In the genomic region with DNA sequence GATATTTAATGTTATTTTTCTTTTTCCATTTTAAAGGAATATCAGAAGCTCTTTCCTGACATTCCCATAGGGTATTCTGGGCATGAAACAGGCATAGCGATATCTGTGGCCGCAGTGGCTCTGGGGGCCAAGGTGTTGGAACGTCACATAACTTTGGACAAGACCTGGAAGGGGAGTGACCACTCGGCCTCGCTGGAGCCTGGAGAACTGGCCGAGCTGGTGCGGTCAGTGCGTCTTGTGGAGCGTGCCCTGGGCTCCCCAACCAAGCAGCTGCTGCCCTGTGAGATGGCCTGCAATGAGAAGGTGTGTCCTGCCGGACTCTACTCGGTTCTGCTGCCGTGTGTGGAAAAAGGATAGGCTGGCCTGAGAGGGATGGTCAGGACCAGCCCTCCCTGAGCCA, we compare ENCODE assay signal across 20 cellular contexts. TPM values are rescaled to one million over a fixed set of nuclear protein-coding genes. Genes with fewer than 3 reads are reported as not detected.
DNase-seq lines count a peak whose midpoint lies in the region; ATAC-seq and TF ChIP-seq lines count a peak whose summit lies in the region.
"Had no signal": no experiment of that assay in that cellular context is flagged by ENCODE, and none has a peak within 500 bp of the region (broad histone marks: within the 10 kb centered on the region; RNA-seq: fewer than 3 reads in every experiment).

No MANE protein-coding gene starts in this region.

- H3K79me2 ChIP-seq in trophoblast cell (ENCODE audit: control insufficient read depth, insufficient read depth, low read length, poor library complexity) = no peaks in the 10 kb centered on the region

- DNase-seq in activated CD4-positive, alpha-beta T cell treated with anti-CD3 and anti-CD28 coated beads for 36 hours = no peak
- no peak for DNase-seq in activated CD4-positive, alpha-beta T cell treated with anti-CD3 and anti-CD28 coated beads for 48 hours
- DNase-seq in Peyer's patch (peak in 1 of 3 donors; percentile 41), trophoblast cell (peak; percentile 67 to 81), WTC11 (ENCODE audit: low spot score) (no peak), ureter (ENCODE audit: low spot score) (no peak)
- DNase-seq: central memory CD4-positive, alpha-beta T cell; endodermal cell; foreskin melanocyte; NCI-H1694; NCI-H446 treated with DMSO at 0.1 percent for 48 hours had no signal

- no peaks in the 10 kb centered on the region for H3K9me3 ChIP-seq in Peyer's patch
- no peaks in the 10 kb centered on the region for H3K9me3 ChIP-seq in trophoblast cell (ENCODE audit: insufficient read depth, low read depth, low read length)
- H3K9me3 ChIP-seq: lower lobe of right lung, right atrium auricular region, tibial artery had no signal

- H3K27me3 ChIP-seq in Peyer's patch (no peaks in the 10 kb centered on the region), trophoblast cell (ENCODE audit: insufficient read depth, low read length) (no peaks in the 10 kb centered on the region)
- H3K27me3 ChIP-seq: right atrium auricular region, tibial artery had no signal

- H3K36me3 Mint-ChIP-seq in activated CD4-positive, alpha-beta T cell treated with anti-CD3 and anti-CD28 coated beads for 36 hours (ENCODE audit: low read depth) = peaks cover 56% of the 10 kb centered on the region
- peaks cover 96% of the 10 kb centered on the region for H3K36me3 Mint-ChIP-seq in dendritic cell treated with granulocyte-macrophage colony-stimulating factor and Interleukin-4, amounts not matched to agents 40 ng/mL and 50 ng/mL, for 4 days (ENCODE audit: low read depth)
- peaks cover 45% of the 10 kb centered on the region for H3K36me3 Mint-ChIP-seq in WTC11

- H2BK12ac ChIP-seq in trophoblast cell (ENCODE audit: low read length) = no peak overlapping the region

- H2AFZ ChIP-seq in trophoblast cell (ENCODE audit: insufficient read depth, low read length, poor library complexity) = no peak overlapping the region

- H3K9ac ChIP-seq in trophoblast cell (ENCODE audit: low read length) = no peak overlapping the region

- WGBS in trophoblast cell (ENCODE audit: extremely low coverage, insufficient coverage, insufficient read length) = no CpG with 5 or more reads among the region's 12 CpGs

- no peak overlapping the region for H2AK5ac ChIP-seq in trophoblast cell (ENCODE audit: low read length)

- H3K27ac ChIP-seq in Peyer's patch (peak overlapping the region in 3 of 4 donors; percentile 41 to 78 (median 72)), trophoblast cell (ENCODE audit: low read depth, low read length) (no peak overlapping the region)
- H3K27ac ChIP-seq: 22Rv1, C4-2B, right atrium auricular region, SK-N-MC, tibial artery had no signal

- POLR2A ChIA-PET in activated CD4-positive, alpha-beta T cell treated with anti-CD3 and anti-CD28 coated beads for 36 hours (lab: Charles Lee) = no interaction called here
- POLR2A ChIA-PET in WTC11 (lab: Charles Lee) = no interaction called here

- no peaks in the 10 kb centered on the region for H3K27me3 Mint-ChIP-seq in activated CD4-positive, alpha-beta T cell treated with anti-CD3 and anti-CD28 coated beads for 36 hours
- H3K27me3 Mint-ChIP-seq in dendritic cell treated with granulocyte-macrophage colony-stimulating factor and Interleukin-4, amounts not matched to agents 40 ng/mL and 50 ng/mL, for 4 days = no peaks in the 10 kb centered on the region
- no peaks in the 10 kb centered on the region for H3K27me3 Mint-ChIP-seq in WTC11 (ENCODE audit: low read depth)

- H3K4me1 ChIP-seq in Peyer's patch (peaks cover 0 to 32% (median 7%) of the 10 kb centered on the region in 4 donors), trophoblast cell (ENCODE audit: control insufficient read depth in 1 of 2, insufficient read depth in 2 of 2, low read length in 2 of 2) (peaks cover 12 to 13% of the 10 kb centered on the region in 2 experiments)
- H3K4me1 ChIP-seq: right atrium auricular region, tibial artery had no signal

- H3K9me3 Mint-ChIP-seq in activated CD4-positive, alpha-beta T cell treated with anti-CD3 and anti-CD28 coated beads for 36 hours (ENCODE audit: low read depth) = no peaks in the 10 kb centered on the region
- H3K9me3 Mint-ChIP-seq in dendritic cell treated with granulocyte-macrophage colony-stimulating factor and Interleukin-4, amounts not matched to agents 40 ng/mL and 50 ng/mL, for 4 days = no peaks in the 10 kb centered on the region
- H3K9me3 Mint-ChIP-seq in WTC11 = no peaks in the 10 kb centered on the region
- H3K9me3 Mint-ChIP-seq: endodermal cell, neural crest cell had no signal

- H3K23ac ChIP-seq in trophoblast cell (ENCODE audit: low read length) = no peak overlapping the region

- H3K4ac ChIP-seq in trophoblast cell (ENCODE audit: low read depth, low read length) = no peak overlapping the region

- intact Hi-C loops in activated CD4-positive, alpha-beta T cell treated with anti-CD3 and anti-CD28 coated beads for 36 hours (cut with DNase I, micrococcal nuclease) = loop anchor here in 1 of 2 experiments (5.0 kb wide), 1 partner anchor 112 kb away; a partner anchor contains a TSS
- intact Hi-C loops in dendritic cell treated with granulocyte-macrophage colony-stimulating factor and Interleukin-4, amounts not matched to agents 40 ng/mL and 50 ng/mL, for 4 days (cut with micrococcal nuclease) = loop anchor here (10.0 kb wide), 1 partner anchor 74 kb away; no protein-coding TSS in a partner anchor

- no peak overlapping the region for H3K18ac ChIP-seq in trophoblast cell (ENCODE audit: low read length)

- peaks cover 43% of the 10 kb centered on the region for H3K4me1 Mint-ChIP-seq in activated CD4-positive, alpha-beta T cell treated with anti-CD3 and anti-CD28 coated beads for 36 hours
- peaks cover 41% of the 10 kb centered on the region for H3K4me1 Mint-ChIP-seq in dendritic cell treated with granulocyte-macrophage colony-stimulating factor and Interleukin-4, amounts not matched to agents 40 ng/mL and 50 ng/mL, for 4 days (ENCODE audit: low read depth)
- peaks cover 20% of the 10 kb centered on the region for H3K4me1 Mint-ChIP-seq in WTC11

- no peak overlapping the region for H2BK120ac ChIP-seq in trophoblast cell (ENCODE audit: insufficient read depth, low read length, poor library complexity)

- H4K91ac ChIP-seq in trophoblast cell (ENCODE audit: low read depth, low read length) = no peak overlapping the region

- H3K4me2 ChIP-seq in trophoblast cell (ENCODE audit: low read length) = no peak overlapping the region

- H3K36me3 ChIP-seq in Peyer's patch = peaks cover 0 to 76% (median 0%) of the 10 kb centered on the region in 3 donors
- peaks cover 16 to 35% of the 10 kb centered on the region in 2 experiments for H3K36me3 ChIP-seq in trophoblast cell (ENCODE audit: control insufficient read depth in 1 of 2, insufficient read depth in 2 of 2, low read length in 2 of 2)

- no peak for TF ChIP-seq POLR2A in Peyer's patch (IDR thresholded peaks at IDR 0.05)

- H3K4me3 ChIP-seq in Peyer's patch (no peak overlapping the region), trophoblast cell (ENCODE audit: low read depth, low read length) (no peak overlapping the region)
- H3K4me3 ChIP-seq: lower lobe of right lung, right atrium auricular region, SK-N-MC, tibial artery had no signal

- no peak for TF ChIP-seq CTCF in Peyer's patch (IDR thresholded peaks at IDR 0.05)
- TF ChIP-seq CTCF in WTC11 (IDR thresholded peaks at IDR 0.05) = no peak

- CTCF ChIA-PET in activated CD4-positive, alpha-beta T cell treated with anti-CD3 and anti-CD28 coated beads for 36 hours (lab: Charles Lee) = interaction anchor here (1.9 kb wide), 1 partner anchor 9 kb away, joined by 5 read pairs; no protein-coding TSS in a partner anchor
- CTCF ChIA-PET in WTC11 (lab: Charles Lee) = no interaction called here

- peaks cover 2% of the 10 kb centered on the region for H3K79me1 ChIP-seq in trophoblast cell (ENCODE audit: low read length)

- H4K8ac ChIP-seq in trophoblast cell (ENCODE audit: low read depth, low read length) = no peak overlapping the region

- no peak overlapping the region for H3K4me3 Mint-ChIP-seq in activated CD4-positive, alpha-beta T cell treated with anti-CD3 and anti-CD28 coated beads for 36 hours
- H3K4me3 Mint-ChIP-seq in dendritic cell treated with granulocyte-macrophage colony-stimulating factor and Interleukin-4, amounts not matched to agents 40 ng/mL and 50 ng/mL, for 4 days = no peak overlapping the region
- H3K4me3 Mint-ChIP-seq in WTC11 = no peak overlapping the region
- H3K4me3 Mint-ChIP-seq: endodermal cell, neural crest cell had no signal

- H4K12ac ChIP-seq in trophoblast cell (ENCODE audit: low read depth, low read length) = no peak overlapping the region

- no peak for ATAC-seq in activated CD4-positive, alpha-beta T cell treated with anti-CD3 and anti-CD28 coated beads for 36 hours
- ATAC-seq in WTC11 = no peak
- ATAC-seq in HG03175 (IDR thresholded peaks at IDR 0.05; ENCODE audit: unreplicated experiment) = no peak

- H3K27ac Mint-ChIP-seq in activated CD4-positive, alpha-beta T cell treated with anti-CD3 and anti-CD28 coated beads for 36 hours = peak overlapping the region; percentile 85
- peak overlapping the region; percentile 41 for H3K27ac Mint-ChIP-seq in dendritic cell treated with granulocyte-macrophage colony-stimulating factor and Interleukin-4, amounts not matched to agents 40 ng/mL and 50 ng/mL, for 4 days
- H3K27ac Mint-ChIP-seq in WTC11 = no peak overlapping the region; the same call in 1 of the 2 replicates
- H3K27ac Mint-ChIP-seq: endodermal cell had no signal

- H3K14ac ChIP-seq in trophoblast cell (ENCODE audit: low read length) = peak overlapping the region; percentile 10

- no peak overlapping the region for H2BK5ac ChIP-seq in trophoblast cell (ENCODE audit: low read depth, low read length, poor library complexity)

TF ChIP-seq in WTC11, 78 proteins besides CTCF, POLR2A, EP300 and RAD21 (continues in another document):
- TF ChIP-seq, protein P1, sequence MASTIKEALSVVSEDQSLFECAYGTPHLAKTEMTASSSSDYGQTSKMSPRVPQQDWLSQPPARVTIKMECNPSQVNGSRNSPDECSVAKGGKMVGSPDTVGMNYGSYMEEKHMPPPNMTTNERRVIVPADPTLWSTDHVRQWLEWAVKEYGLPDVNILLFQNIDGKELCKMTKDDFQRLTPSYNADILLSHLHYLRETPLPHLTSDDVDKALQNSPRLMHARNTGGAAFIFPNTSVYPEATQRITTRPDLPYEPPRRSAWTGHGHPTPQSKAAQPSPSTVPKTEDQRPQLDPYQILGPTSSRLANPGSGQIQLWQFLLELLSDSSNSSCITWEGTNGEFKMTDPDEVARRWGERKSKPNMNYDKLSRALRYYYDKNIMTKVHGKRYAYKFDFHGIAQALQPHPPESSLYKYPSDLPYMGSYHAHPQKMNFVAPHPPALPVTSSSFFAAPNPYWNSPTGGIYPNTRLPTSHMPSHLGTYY (CRISPR knock-in tag; IDR thresholded peaks at IDR 0.05) = no peak
- no peak for TF ChIP-seq EMX1 (CRISPR knock-in tag; IDR thresholded peaks at IDR 0.05)

RNA-seq across cellular contexts. Expression of a gene that starts 24.2 kb away (rescaled TPM):
- total RNA-seq in activated CD4-positive, alpha-beta T cell treated with anti-CD3 and anti-CD28 coated beads for 36 hours = 10 to 100 TPM; 45.9 to 47.7 TPM
- 10 to 100 TPM; 46.4 to 90.8 (median 76.7) TPM for total RNA-seq in Peyer's patch
- 79.6 and 80.2 TPM in 2 replicates for polyA plus RNA-seq in trophoblast cell (2013)
- total RNA-seq in WTC11 (2021) = 57.9 to 66.7 TPM (median 61.3 TPM) in 3 replicates
- 43.7 TPM for total RNA-seq in ureter

RNA-seq across cellular contexts. Expression of a gene that starts 38.2 kb away (rescaled TPM):
- 10 to 100 TPM; 54.6 to 59.6 TPM for total RNA-seq in activated CD4-positive, alpha-beta T cell treated with anti-CD3 and anti-CD28 coated beads for 36 hours
- total RNA-seq in Peyer's patch (100 to 1,000 TPM in 1 of 4 donors, 10 to 100 TPM in 3; 61.1 to 101 (median 72.0) TPM), WTC11 (2021) (11.9 to 18.4 TPM (median 18.2 TPM) in 3 replicates), ureter (66.9 TPM)
- polyA plus RNA-seq in trophoblast cell (2013) = 2.1 and 2.3 TPM in 2 replicates

Comparison
In these comparisons a context has a peak if more than half of its experiments do, and no peak if none do; other contexts are left out.
1. DNase-seq: peak in trophoblast cell (2 of 2); none in activated CD4-positive, alpha-beta T cell treated with anti-CD3 and anti-CD28 coated beads for 36 hours (single experiment), activated CD4-positive, alpha-beta T cell treated with anti-CD3 and anti-CD28 coated beads for 48 hours (single experiment), WTC11 (single experiment) and ureter (single experiment).